ENCODE assay signal across 2 cellular contexts in genomic region chr22:41913040-41913719, GRCh38.
TF ChIP-seq lines count a peak whose summit lies in the region.

No MANE protein-coding gene starts in this region.

TF ChIP-seq in HEK293, 187 proteins besides CTCF, POLR2A, EP300 and RAD21:
- TF ChIP-seq ZXDB (tag by site-specific recombination; IDR thresholded peaks at IDR 0.05): no peak
- TF ChIP-seq, protein P1, sequence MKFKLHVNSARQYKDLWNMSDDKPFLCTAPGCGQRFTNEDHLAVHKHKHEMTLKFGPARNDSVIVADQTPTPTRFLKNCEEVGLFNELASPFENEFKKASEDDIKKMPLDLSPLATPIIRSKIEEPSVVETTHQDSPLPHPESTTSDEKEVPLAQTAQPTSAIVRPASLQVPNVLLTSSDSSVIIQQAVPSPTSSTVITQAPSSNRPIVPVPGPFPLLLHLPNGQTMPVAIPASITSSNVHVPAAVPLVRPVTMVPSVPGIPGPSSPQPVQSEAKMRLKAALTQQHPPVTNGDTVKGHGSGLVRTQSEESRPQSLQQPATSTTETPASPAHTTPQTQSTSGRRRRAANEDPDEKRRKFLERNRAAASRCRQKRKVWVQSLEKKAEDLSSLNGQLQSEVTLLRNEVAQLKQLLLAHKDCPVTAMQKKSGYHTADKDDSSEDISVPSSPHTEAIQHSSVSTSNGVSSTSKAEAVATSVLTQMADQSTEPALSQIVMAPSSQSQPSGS (tag by site-specific recombination; IDR thresholded peaks at IDR 0.05; ENCODE audit: low read depth): no peak
- TF ChIP-seq ZNF654 (tag by site-specific recombination; IDR thresholded peaks at IDR 0.05; ENCODE audit: low read depth): no peak
- 0 out of 2 replicates have a peak, but pooled peaks have one; percentile 32 for TF ChIP-seq ZNF18 (tag by site-specific recombination; IDR thresholded peaks at IDR 0.05)
- TF ChIP-seq SCRT2 (tag by site-specific recombination; IDR thresholded peaks at IDR 0.05): peak; percentile 96
- TF ChIP-seq, protein P2, sequence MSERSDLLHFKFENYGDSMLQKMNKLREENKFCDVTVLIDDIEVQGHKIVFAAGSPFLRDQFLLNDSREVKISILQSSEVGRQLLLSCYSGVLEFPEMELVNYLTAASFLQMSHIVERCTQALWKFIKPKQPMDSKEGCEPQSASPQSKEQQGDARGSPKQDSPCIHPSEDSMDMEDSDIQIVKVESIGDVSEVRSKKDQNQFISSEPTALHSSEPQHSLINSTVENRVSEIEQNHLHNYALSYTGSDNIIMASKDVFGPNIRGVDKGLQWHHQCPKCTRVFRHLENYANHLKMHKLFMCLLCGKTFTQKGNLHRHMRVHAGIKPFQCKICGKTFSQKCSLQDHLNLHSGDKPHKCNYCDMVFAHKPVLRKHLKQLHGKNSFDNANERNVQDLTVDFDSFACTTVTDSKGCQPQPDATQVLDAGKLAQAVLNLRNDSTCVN (tag by site-specific recombination; optimal IDR thresholded peaks at IDR 0.05): peak; percentile 11
- TF ChIP-seq ZNF214 (tag by site-specific recombination; IDR thresholded peaks at IDR 0.05; ENCODE audit: borderline replicate concordance): no peak
- TF ChIP-seq GLIS1 (tag by site-specific recombination; IDR thresholded peaks at IDR 0.05): no peak
- TF ChIP-seq GLIS2 (tag by site-specific recombination; IDR thresholded peaks at IDR 0.05): peak; percentile 42; the same call in 1 of the 2 replicates
- peak; percentile 76 for TF ChIP-seq ZNF398 (tag by site-specific recombination; IDR thresholded peaks at IDR 0.05)
- TF ChIP-seq ZFP69B (tag by site-specific recombination; IDR thresholded peaks at IDR 0.05): no peak
- peak; percentile 36; the same call in 1 of the 2 replicates for TF ChIP-seq ZFHX2 (tag by site-specific recombination; conservative IDR thresholded peaks at IDR 0.05)
- peak; percentile 25; the same call in 1 of the 2 replicates for TF ChIP-seq PATZ1 (tag by site-specific recombination; IDR thresholded peaks at IDR 0.05)
- TF ChIP-seq ZNF132 (tag by site-specific recombination; IDR thresholded peaks at IDR 0.05; ENCODE audit: borderline replicate concordance): no peak

TF ChIP-seq in H1, 55 proteins besides CTCF, POLR2A, EP300 and RAD21:
- TF ChIP-seq CEBPB (IDR thresholded peaks at IDR 0.05; ENCODE audit: low read depth, low read length): no peak
- TF ChIP-seq POU5F1 (IDR thresholded peaks at IDR 0.05; ENCODE audit: low read depth, low read length): no peak
- TF ChIP-seq, protein P1 (IDR thresholded peaks at IDR 0.05; ENCODE audit: low read length): no peak
- TF ChIP-seq TCF12 (IDR thresholded peaks at IDR 0.05; ENCODE audit: low read depth, low read length): no peak
- no peak for TF ChIP-seq JUND (IDR thresholded peaks at IDR 0.05; ENCODE audit: low read length)
- TF ChIP-seq CREB1 (IDR thresholded peaks at IDR 0.05): no peak
TF ChIP-seq in H1: peak in this region for 0.
